Comparison of ENCODE assay signal across 1 cellular context in the genomic region with DNA sequence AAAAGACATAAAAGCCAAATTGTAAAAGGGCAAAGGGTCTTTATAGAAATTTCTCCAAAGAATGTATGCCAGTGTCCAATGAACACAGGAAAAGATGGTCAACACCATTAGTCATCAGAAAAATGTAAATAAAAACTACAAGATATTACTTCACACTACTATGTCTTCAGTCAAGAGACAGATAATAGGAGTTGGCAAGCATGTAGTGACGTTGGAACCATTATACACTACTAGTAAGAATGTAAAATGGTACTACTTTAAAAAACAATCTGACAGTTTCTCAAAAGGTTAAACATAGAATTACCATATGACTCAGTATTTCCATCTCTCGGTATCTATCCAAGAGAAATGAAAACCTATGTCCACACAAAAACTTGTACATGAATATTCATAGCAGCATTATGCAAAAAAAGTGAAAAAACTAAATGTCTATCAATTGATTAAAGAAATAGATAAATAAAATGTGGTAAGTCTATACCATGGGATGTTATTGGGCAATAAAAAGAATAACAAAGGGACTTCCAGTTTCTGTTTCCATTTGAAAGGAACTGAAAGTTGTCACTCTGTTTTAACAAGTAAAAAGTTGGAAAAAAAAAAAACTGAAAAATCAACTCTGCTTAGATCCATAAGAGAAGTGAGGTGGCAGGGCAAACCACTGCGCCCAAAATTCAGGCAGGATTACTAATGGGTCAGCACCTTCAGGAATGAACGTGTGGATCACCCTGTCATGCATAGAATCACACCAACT.
TF ChIP-seq lines count a peak whose summit lies in the region.

No MANE protein-coding gene starts in this region.

TF ChIP-seq in GM12878, 131 proteins besides CTCF, POLR2A, EP300 and RAD21 (continued from another document):
- TF ChIP-seq, protein P1, sequence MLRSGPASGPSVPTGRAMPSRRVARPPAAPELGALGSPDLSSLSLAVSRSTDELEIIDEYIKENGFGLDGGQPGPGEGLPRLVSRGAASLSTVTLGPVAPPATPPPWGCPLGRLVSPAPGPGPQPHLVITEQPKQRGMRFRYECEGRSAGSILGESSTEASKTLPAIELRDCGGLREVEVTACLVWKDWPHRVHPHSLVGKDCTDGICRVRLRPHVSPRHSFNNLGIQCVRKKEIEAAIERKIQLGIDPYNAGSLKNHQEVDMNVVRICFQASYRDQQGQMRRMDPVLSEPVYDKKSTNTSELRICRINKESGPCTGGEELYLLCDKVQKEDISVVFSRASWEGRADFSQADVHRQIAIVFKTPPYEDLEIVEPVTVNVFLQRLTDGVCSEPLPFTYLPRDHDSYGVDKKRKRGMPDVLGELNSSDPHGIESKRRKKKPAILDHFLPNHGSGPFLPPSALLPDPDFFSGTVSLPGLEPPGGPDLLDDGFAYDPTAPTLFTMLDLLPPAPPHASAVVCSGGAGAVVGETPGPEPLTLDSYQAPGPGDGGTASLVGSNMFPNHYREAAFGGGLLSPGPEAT (IDR thresholded peaks at IDR 0.05; ENCODE audit: low read depth), result peak; percentile 33; the same call in 1 of the 2 replicates
- no peak for TF ChIP-seq ZNF274 (IDR thresholded peaks at IDR 0.05; ENCODE audit: insufficient read depth, insufficient read length)
- TF ChIP-seq, protein P2, sequence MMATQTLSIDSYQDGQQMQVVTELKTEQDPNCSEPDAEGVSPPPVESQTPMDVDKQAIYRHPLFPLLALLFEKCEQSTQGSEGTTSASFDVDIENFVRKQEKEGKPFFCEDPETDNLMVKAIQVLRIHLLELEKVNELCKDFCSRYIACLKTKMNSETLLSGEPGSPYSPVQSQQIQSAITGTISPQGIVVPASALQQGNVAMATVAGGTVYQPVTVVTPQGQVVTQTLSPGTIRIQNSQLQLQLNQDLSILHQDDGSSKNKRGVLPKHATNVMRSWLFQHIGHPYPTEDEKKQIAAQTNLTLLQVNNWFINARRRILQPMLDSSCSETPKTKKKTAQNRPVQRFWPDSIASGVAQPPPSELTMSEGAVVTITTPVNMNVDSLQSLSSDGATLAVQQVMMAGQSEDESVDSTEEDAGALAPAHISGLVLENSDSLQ (IDR thresholded peaks at IDR 0.05), result peak; percentile 6; the same call in 1 of the 2 replicates
- TF ChIP-seq, protein P3, sequence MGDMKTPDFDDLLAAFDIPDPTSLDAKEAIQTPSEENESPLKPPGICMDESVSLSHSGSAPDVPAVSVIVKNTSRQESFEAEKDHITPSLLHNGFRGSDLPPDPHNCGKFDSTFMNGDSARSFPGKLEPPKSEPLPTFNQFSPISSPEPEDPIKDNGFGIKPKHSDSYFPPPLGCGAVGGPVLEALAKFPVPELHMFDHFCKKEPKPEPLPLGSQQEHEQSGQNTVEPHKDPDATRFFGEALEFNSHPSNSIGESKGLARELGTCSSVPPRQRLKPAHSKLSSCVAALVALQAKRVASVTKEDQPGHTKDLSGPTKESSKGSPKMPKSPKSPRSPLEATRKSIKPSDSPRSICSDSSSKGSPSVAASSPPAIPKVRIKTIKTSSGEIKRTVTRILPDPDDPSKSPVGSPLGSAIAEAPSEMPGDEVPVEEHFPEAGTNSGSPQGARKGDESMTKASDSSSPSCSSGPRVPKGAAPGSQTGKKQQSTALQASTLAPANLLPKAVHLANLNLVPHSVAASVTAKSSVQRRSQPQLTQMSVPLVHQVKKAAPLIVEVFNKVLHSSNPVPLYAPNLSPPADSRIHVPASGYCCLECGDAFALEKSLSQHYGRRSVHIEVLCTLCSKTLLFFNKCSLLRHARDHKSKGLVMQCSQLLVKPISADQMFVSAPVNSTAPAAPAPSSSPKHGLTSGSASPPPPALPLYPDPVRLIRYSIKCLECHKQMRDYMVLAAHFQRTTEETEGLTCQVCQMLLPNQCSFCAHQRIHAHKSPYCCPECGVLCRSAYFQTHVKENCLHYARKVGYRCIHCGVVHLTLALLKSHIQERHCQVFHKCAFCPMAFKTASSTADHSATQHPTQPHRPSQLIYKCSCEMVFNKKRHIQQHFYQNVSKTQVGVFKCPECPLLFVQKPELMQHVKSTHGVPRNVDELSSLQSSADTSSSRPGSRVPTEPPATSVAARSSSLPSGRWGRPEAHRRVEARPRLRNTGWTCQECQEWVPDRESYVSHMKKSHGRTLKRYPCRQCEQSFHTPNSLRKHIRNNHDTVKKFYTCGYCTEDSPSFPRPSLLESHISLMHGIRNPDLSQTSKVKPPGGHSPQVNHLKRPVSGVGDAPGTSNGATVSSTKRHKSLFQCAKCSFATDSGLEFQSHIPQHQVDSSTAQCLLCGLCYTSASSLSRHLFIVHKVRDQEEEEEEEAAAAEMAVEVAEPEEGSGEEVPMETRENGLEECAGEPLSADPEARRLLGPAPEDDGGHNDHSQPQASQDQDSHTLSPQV (IDR thresholded peaks at IDR 0.05), result no peak
- TF ChIP-seq, protein P4, sequence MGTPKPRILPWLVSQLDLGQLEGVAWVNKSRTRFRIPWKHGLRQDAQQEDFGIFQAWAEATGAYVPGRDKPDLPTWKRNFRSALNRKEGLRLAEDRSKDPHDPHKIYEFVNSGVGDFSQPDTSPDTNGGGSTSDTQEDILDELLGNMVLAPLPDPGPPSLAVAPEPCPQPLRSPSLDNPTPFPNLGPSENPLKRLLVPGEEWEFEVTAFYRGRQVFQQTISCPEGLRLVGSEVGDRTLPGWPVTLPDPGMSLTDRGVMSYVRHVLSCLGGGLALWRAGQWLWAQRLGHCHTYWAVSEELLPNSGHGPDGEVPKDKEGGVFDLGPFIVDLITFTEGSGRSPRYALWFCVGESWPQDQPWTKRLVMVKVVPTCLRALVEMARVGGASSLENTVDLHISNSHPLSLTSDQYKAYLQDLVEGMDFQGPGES (IDR thresholded peaks at IDR 0.05), result no peak
- TF ChIP-seq, protein P5, sequence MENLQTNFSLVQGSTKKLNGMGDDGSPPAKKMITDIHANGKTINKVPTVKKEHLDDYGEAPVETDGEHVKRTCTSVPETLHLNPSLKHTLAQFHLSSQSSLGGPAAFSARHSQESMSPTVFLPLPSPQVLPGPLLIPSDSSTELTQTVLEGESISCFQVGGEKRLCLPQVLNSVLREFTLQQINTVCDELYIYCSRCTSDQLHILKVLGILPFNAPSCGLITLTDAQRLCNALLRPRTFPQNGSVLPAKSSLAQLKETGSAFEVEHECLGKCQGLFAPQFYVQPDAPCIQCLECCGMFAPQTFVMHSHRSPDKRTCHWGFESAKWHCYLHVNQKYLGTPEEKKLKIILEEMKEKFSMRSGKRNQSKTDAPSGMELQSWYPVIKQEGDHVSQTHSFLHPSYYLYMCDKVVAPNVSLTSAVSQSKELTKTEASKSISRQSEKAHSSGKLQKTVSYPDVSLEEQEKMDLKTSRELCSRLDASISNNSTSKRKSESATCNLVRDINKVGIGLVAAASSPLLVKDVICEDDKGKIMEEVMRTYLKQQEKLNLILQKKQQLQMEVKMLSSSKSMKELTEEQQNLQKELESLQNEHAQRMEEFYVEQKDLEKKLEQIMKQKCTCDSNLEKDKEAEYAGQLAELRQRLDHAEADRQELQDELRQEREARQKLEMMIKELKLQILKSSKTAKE (IDR thresholded peaks at IDR 0.05; ENCODE audit: low read depth, poor library complexity, severe bottlenecking), result no peak
- TF ChIP-seq BHLHE40 (IDR thresholded peaks at IDR 0.05; ENCODE audit: borderline replicate concordance in 1 of 2, low read depth in 2 of 2, low read length in 1 of 2), result no peak
- TF ChIP-seq PAX5 (IDR thresholded peaks at IDR 0.05; ENCODE audit: borderline replicate concordance, low read depth, low read length), result no peak
- no peak for TF ChIP-seq CREM (IDR thresholded peaks at IDR 0.05; ENCODE audit: low read depth)
- TF ChIP-seq SMAD5 (IDR thresholded peaks at IDR 0.05; ENCODE audit: low read depth), result no peak
- no peak for TF ChIP-seq HCFC1 (IDR thresholded peaks at IDR 0.05; ENCODE audit: low read length)
- TF ChIP-seq, protein P6, sequence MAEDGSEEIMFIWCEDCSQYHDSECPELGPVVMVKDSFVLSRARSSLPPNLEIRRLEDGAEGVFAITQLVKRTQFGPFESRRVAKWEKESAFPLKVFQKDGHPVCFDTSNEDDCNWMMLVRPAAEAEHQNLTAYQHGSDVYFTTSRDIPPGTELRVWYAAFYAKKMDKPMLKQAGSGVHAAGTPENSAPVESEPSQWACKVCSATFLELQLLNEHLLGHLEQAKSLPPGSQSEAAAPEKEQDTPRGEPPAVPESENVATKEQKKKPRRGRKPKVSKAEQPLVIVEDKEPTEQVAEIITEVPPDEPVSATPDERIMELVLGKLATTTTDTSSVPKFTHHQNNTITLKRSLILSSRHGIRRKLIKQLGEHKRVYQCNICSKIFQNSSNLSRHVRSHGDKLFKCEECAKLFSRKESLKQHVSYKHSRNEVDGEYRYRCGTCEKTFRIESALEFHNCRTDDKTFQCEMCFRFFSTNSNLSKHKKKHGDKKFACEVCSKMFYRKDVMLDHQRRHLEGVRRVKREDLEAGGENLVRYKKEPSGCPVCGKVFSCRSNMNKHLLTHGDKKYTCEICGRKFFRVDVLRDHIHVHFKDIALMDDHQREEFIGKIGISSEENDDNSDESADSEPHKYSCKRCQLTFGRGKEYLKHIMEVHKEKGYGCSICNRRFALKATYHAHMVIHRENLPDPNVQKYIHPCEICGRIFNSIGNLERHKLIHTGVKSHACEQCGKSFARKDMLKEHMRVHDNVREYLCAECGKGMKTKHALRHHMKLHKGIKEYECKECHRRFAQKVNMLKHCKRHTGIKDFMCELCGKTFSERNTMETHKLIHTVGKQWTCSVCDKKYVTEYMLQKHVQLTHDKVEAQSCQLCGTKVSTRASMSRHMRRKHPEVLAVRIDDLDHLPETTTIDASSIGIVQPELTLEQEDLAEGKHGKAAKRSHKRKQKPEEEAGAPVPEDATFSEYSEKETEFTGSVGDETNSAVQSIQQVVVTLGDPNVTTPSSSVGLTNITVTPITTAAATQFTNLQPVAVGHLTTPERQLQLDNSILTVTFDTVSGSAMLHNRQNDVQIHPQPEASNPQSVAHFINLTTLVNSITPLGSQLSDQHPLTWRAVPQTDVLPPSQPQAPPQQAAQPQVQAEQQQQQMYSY (CRISPR knock-in tag; IDR thresholded peaks at IDR 0.05), result no peak
- no peak for TF ChIP-seq DPF2 (IDR thresholded peaks at IDR 0.05)
- no peak for TF ChIP-seq PML (IDR thresholded peaks at IDR 0.05; ENCODE audit: low read length)
- TF ChIP-seq BRCA1 (IDR thresholded peaks at IDR 0.05; ENCODE audit: low read depth, low read length), result no peak
- no peak for TF ChIP-seq TCF12 (IDR thresholded peaks at IDR 0.05; ENCODE audit: low read depth, low read length)
- no peak for TF ChIP-seq STAT3 (IDR thresholded peaks at IDR 0.05; ENCODE audit: low read depth, low read length)
- peak; percentile 6 for TF ChIP-seq JUNB (IDR thresholded peaks at IDR 0.05)
- no peak for TF ChIP-seq RELA (IDR thresholded peaks at IDR 0.05; ENCODE audit: borderline replicate concordance, partially characterized antibody)
- no peak for TF ChIP-seq FOS (IDR thresholded peaks at IDR 0.05; ENCODE audit: borderline replicate concordance, extremely low read depth, insufficient read length)
- no peak for TF ChIP-seq SREBF2 (IDR thresholded peaks at IDR 0.05; ENCODE audit: low read length)
- TF ChIP-seq MYC (IDR thresholded peaks at IDR 0.05; ENCODE audit: insufficient read depth, insufficient read length, insufficient replicate concordance, low read length, severe bottlenecking), result no peak
- TF ChIP-seq, protein P7, sequence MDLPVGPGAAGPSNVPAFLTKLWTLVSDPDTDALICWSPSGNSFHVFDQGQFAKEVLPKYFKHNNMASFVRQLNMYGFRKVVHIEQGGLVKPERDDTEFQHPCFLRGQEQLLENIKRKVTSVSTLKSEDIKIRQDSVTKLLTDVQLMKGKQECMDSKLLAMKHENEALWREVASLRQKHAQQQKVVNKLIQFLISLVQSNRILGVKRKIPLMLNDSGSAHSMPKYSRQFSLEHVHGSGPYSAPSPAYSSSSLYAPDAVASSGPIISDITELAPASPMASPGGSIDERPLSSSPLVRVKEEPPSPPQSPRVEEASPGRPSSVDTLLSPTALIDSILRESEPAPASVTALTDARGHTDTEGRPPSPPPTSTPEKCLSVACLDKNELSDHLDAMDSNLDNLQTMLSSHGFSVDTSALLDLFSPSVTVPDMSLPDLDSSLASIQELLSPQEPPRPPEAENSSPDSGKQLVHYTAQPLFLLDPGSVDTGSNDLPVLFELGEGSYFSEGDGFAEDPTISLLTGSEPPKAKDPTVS (IDR thresholded peaks at IDR 0.05; ENCODE audit: low read depth, low read length), result no peak
- TF ChIP-seq, protein P8, sequence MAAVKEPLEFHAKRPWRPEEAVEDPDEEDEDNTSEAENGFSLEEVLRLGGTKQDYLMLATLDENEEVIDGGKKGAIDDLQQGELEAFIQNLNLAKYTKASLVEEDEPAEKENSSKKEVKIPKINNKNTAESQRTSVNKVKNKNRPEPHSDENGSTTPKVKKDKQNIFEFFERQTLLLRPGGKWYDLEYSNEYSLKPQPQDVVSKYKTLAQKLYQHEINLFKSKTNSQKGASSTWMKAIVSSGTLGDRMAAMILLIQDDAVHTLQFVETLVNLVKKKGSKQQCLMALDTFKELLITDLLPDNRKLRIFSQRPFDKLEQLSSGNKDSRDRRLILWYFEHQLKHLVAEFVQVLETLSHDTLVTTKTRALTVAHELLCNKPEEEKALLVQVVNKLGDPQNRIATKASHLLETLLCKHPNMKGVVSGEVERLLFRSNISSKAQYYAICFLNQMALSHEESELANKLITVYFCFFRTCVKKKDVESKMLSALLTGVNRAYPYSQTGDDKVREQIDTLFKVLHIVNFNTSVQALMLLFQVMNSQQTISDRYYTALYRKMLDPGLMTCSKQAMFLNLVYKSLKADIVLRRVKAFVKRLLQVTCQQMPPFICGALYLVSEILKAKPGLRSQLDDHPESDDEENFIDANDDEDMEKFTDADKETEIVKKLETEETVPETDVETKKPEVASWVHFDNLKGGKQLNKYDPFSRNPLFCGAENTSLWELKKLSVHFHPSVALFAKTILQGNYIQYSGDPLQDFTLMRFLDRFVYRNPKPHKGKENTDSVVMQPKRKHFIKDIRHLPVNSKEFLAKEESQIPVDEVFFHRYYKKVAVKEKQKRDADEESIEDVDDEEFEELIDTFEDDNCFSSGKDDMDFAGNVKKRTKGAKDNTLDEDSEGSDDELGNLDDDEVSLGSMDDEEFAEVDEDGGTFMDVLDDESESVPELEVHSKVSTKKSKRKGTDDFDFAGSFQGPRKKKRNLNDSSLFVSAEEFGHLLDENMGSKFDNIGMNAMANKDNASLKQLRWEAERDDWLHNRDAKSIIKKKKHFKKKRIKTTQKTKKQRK (IDR thresholded peaks at IDR 0.05; ENCODE audit: low read depth, low read length), result no peak
- no peak for TF ChIP-seq ZBED1 (IDR thresholded peaks at IDR 0.05; ENCODE audit: borderline replicate concordance)
- TF ChIP-seq EED (IDR thresholded peaks at IDR 0.05; ENCODE audit: low read depth), result no peak
- 0 out of 3 replicates have a peak, but pooled peaks have one; percentile 14 for TF ChIP-seq POU2F2 (IDR thresholded peaks at IDR 0.05; ENCODE audit: borderline replicate concordance, low read depth, low read length)
- TF ChIP-seq, protein P9, sequence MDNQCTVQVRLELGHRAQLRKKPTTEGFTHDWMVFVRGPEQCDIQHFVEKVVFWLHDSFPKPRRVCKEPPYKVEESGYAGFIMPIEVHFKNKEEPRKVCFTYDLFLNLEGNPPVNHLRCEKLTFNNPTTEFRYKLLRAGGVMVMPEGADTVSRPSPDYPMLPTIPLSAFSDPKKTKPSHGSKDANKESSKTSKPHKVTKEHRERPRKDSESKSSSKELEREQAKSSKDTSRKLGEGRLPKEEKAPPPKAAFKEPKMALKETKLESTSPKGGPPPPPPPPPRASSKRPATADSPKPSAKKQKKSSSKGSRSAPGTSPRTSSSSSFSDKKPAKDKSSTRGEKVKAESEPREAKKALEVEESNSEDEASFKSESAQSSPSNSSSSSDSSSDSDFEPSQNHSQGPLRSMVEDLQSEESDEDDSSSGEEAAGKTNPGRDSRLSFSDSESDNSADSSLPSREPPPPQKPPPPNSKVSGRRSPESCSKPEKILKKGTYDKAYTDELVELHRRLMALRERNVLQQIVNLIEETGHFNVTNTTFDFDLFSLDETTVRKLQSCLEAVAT (IDR thresholded peaks at IDR 0.05), result no peak
